Comparison of ENCODE assay signal across 18 cellular contexts in the genomic region with DNA sequence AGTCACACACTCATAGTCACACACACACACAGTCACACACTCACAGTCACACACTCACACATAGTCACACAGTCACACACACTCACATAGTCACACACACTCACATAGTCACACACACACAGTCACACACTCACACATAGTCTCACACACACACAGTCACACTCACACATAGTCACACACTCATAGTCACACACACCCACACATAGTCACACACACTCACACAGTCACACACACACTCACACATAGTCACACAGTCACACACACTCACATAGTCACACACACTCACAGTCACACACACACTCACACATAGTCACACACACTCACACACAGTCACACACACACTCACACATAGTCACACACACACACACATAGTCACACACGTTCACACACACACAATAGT. TPM values are rescaled to one million over a fixed set of nuclear protein-coding genes. Genes with fewer than 3 reads are reported as not detected.
DNase-seq lines count a peak whose midpoint lies in the region; ATAC-seq, FAIRE-seq and TF ChIP-seq lines count a peak whose summit lies in the region.
"Had no signal": no experiment of that assay in that cellular context is flagged by ENCODE, and none has a peak within 500 bp of the region (broad histone marks: within the 10 kb centered on the region; RNA-seq: fewer than 3 reads in every experiment).

No MANE protein-coding gene starts in this region.

- TF ChIP-seq RAD21 in K562 (CRISPR knock-in tag; conservative IDR thresholded peaks at IDR 0.05 in 1 of 2, IDR thresholded peaks at IDR 0.05 in 1 of 2), result no peak

- no peak for TF ChIP-seq POLR2A in K562 (conservative IDR thresholded peaks at IDR 0.05)

- no peak overlapping the region for H2AFZ ChIP-seq in K562 (ENCODE audit: low read depth, low read length)

- no peaks in the 10 kb centered on the region for H3K27me3 ChIP-seq in A673 (replicated peaks; ENCODE audit: insufficient read depth, low read depth, low read length, poor library complexity)
- no peaks in the 10 kb centered on the region; a peak in 1 of 5 replicates for H3K27me3 ChIP-seq in K562 (ENCODE audit: control insufficient read depth in 2 of 2, insufficient read depth in 2 of 2, low read length in 2 of 2)
- H3K27me3 ChIP-seq: BE2C had no signal

- no peaks in the 10 kb centered on the region for H3K36me3 Mint-ChIP-seq in nephron (ENCODE audit: low read depth)
- H3K36me3 Mint-ChIP-seq: CD4-positive, alpha-beta memory T cell; IgD-negative memory B cell had no signal

- BruUV-seq in A673 (replicated peaks; lab: Mats Ljungman, UMichigan), result no TSS peak
- no TSS peak for BruUV-seq in K562 (replicated peaks; lab: Mats Ljungman, UMichigan)

- in situ Hi-C loops in K562 (cut with MboI), result no loop called here

- no peaks in the 10 kb centered on the region for H4K20me1 ChIP-seq in K562 (replicated peaks; ENCODE audit: control insufficient read depth, insufficient read depth, low read length)

- H3K79me2 ChIP-seq in K562 (ENCODE audit: control insufficient read depth, insufficient read depth, low read length), result no peaks in the 10 kb centered on the region

- H3K27ac Mint-ChIP-seq in nephron, result peak overlapping the region in 1 of 3 experiments; percentile 0
- H3K27ac Mint-ChIP-seq: CD4-positive, alpha-beta memory T cell; IgD-negative memory B cell had no signal

- H3K4me3 Mint-ChIP-seq in nephron, result peak overlapping the region in 2 of 3 experiments; percentile 4 to 28
- H3K4me3 Mint-ChIP-seq: CD4-positive, alpha-beta memory T cell; IgD-negative memory B cell had no signal

- H3K4me3 ChIP-seq in A673 (ENCODE audit: low read depth, low read length, poor library complexity, severe bottlenecking) (peak overlapping the region; percentile 23), HEK293 (ENCODE audit: low read depth, low read length) (no peak overlapping the region), K562 (no peak overlapping the region)

- peaks cover 83% of the 10 kb centered on the region for H3K27me3 Mint-ChIP-seq in nephron (ENCODE audit: low read depth)

- DNase-seq in A673 (ENCODE audit: low spot score) (no peak), K562 (ENCODE audit: extremely low read depth in 1 of 4, low spot score in 3 of 4) (no peak), NCI-H1417 treated with DMSO at 0.1 percent for 48 hours (lab: John Stamatoyannopoulos, UW) (no peak), NCI-H2081 treated with DMSO at 0.1 percent for 48 hours (lab: John Stamatoyannopoulos, UW) (no peak)
- no peak for DNase-seq in stimulated activated CD4-positive, alpha-beta T cell treated with anti-CD3 and anti-CD28 coated beads, Interleukin-2, amount 100 ng/mL, for 48 hours
- DNase-seq: BE2C; CD4-positive, alpha-beta memory T cell; DMS79; GOT3; HCEC 1CT had no signal

- POLR2A ChIA-PET in A673 (lab: Charles Lee; ENCODE audit: low non-redundant PET) (no interaction called here), HEK293 (lab: Yijun Ruan, JAX) (no interaction called here), K562 (lab: Yijun Ruan, JAX) (no interaction called here)

- peak overlapping the region; percentile 83 for H3K27ac ChIP-seq in A673 (ENCODE audit: low read depth, low read length, poor library complexity, severe bottlenecking)
- H3K27ac ChIP-seq in HEK293 (ENCODE audit: extremely low read depth, low read depth, low read length), result no peak overlapping the region
- no peak overlapping the region; the same call in 2 of the 3 replicates for H3K27ac ChIP-seq in K562 (ENCODE audit: extremely low read depth, low read depth, low read length)
- H3K27ac ChIP-seq: C4-2B, HL-60 had no signal

- H3K4me1 Mint-ChIP-seq in nephron, result no peaks in the 10 kb centered on the region
- H3K4me1 Mint-ChIP-seq: IgD-negative memory B cell had no signal

- WGBS in K562 (ENCODE audit: insufficient coverage, low coverage, missing lambda C conversion rate), result 0% methylated on average over 1 of the region's 1 CpG

- H3K4me1 ChIP-seq in A673 (ENCODE audit: insufficient read depth, low read length, poor library complexity, severe bottlenecking), result peaks cover 74% of the 10 kb centered on the region
- H3K4me1 ChIP-seq in HEK293 (ENCODE audit: control insufficient read depth, insufficient read depth, low read length), result 0 out of 2 replicates have a peak, but pooled peaks cover 2% of the 10 kb centered on the region
- peaks cover 0 to 9% of the 10 kb centered on the region in 2 experiments; a peak in 1 of 5 replicates for H3K4me1 ChIP-seq in K562 (replicated peaks in 1 of 2; ENCODE audit: control insufficient read depth in 2 of 2, insufficient read depth in 2 of 2, low read length in 2 of 2)

- H3K9ac ChIP-seq in K562 (ENCODE audit: insufficient read depth in 1 of 2, low read depth in 2 of 2, low read length in 2 of 2), result no peak overlapping the region

- CTCF ChIA-PET in A673 (lab: Charles Lee) (no interaction called here), HEK293 (lab: Yijun Ruan, JAX) (interaction anchor here (0.6 to 0.7 kb wide), 3 partner anchors 318 to 415 kb away, joined by 3 read pairs; no protein-coding TSS in a partner anchor), K562 (lab: Yijun Ruan, JAX; ENCODE audit: low intra/inter-chr PET ratio) (no interaction called here)

- peaks cover 3% of the 10 kb centered on the region for H3K9me3 Mint-ChIP-seq in nephron

- intact Hi-C loops in A673 (cut with micrococcal nuclease; ENCODE audit: unreplicated experiment) (no loop called here), K562 (cut with micrococcal nuclease) (no loop called here)

- H3K4me2 ChIP-seq in K562 (ENCODE audit: insufficient read depth, low read length), result no peak overlapping the region

- H3K9me3 ChIP-seq in A673 (ENCODE audit: low read depth, low read length, poor library complexity, severe bottlenecking) (no peaks in the 10 kb centered on the region), HEK293 (ENCODE audit: control insufficient read depth, insufficient read depth, low read depth, low read length) (no peaks in the 10 kb centered on the region), K562 (replicated peaks; ENCODE audit: control insufficient read depth, insufficient read depth, low read depth, low read length) (no peaks in the 10 kb centered on the region)
- H3K9me3 ChIP-seq: BE2C had no signal

- no peak for ATAC-seq in K562

- TF ChIP-seq EP300 in K562 (IDR thresholded peaks at IDR 0.05; ENCODE audit: low read length), result no peak

- TF ChIP-seq CTCF in A673 (conservative IDR thresholded peaks at IDR 0.05; ENCODE audit: low read depth, low read length) (no peak), HEK293 (tag by site-specific recombination; IDR thresholded peaks at IDR 0.05) (no peak), K562 (IDR thresholded peaks at IDR 0.05 in 2 of 3, conservative IDR thresholded peaks at IDR 0.05 in 1 of 3; ENCODE audit: insufficient read depth in 2 of 3, low read depth in 1 of 3, low read length in 3 of 3) (no peak), nephron (IDR thresholded peaks at IDR 0.05; ENCODE audit: unreplicated experiment in 3 of 3) (no peak)

- no peaks in the 10 kb centered on the region for H3K9me1 ChIP-seq in K562 (ENCODE audit: control insufficient read depth, insufficient read depth, low read length)

- H3K36me3 ChIP-seq in A673 (ENCODE audit: insufficient read depth, low read length, poor library complexity, severe bottlenecking) (peaks cover 52% of the 10 kb centered on the region), HEK293 (ENCODE audit: control insufficient read depth in 2 of 2, insufficient read depth in 1 of 2, low read length in 2 of 2) (no peaks in the 10 kb centered on the region), K562 (ENCODE audit: control insufficient read depth, insufficient read depth, low read length) (no peaks in the 10 kb centered on the region)

- FAIRE-seq in K562 (lab: Jason Lieb, UNC), result peak; percentile 40
- FAIRE-seq: A204.1, GM12892, GM19239 had no signal

TF ChIP-seq in HEK293, 187 proteins besides CTCF, POLR2A, EP300 and RAD21 (continues in another document):
- TF ChIP-seq, protein P1, sequence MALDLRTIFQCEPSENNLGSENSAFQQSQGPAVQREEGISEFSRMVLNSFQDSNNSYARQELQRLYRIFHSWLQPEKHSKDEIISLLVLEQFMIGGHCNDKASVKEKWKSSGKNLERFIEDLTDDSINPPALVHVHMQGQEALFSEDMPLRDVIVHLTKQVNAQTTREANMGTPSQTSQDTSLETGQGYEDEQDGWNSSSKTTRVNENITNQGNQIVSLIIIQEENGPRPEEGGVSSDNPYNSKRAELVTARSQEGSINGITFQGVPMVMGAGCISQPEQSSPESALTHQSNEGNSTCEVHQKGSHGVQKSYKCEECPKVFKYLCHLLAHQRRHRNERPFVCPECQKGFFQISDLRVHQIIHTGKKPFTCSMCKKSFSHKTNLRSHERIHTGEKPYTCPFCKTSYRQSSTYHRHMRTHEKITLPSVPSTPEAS (tag by site-specific recombination; IDR thresholded peaks at IDR 0.05), result peak; percentile 73

TF ChIP-seq in K562, 482 proteins besides CTCF, POLR2A, EP300 and RAD21 (continues in another document):
- TF ChIP-seq, protein P2, sequence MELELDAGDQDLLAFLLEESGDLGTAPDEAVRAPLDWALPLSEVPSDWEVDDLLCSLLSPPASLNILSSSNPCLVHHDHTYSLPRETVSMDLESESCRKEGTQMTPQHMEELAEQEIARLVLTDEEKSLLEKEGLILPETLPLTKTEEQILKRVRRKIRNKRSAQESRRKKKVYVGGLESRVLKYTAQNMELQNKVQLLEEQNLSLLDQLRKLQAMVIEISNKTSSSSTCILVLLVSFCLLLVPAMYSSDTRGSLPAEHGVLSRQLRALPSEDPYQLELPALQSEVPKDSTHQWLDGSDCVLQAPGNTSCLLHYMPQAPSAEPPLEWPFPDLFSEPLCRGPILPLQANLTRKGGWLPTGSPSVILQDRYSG (tag; conservative IDR thresholded peaks at IDR 0.05; ENCODE audit: low read depth), result no peak
- TF ChIP-seq MYC (IDR thresholded peaks at IDR 0.05; ENCODE audit: low read depth, low read length) (no peak), MYC (CRISPR knock-in tag; IDR thresholded peaks at IDR 0.05; ENCODE audit: borderline replicate concordance, low read depth) (no peak)

RNA-seq across cellular contexts. Expression of a gene that starts 4.1 kb away (rescaled TPM):
- total RNA-seq in A673 (2021) (278 and 308 TPM in 2 replicates), K562 (2014; rRNA removed) (not detected in 2 replicates), K562 (2014; rRNA removed; fragmentation: Illumina TruSeq; extraction: Trizol) (not detected in 2 replicates), K562 (2015; rRNA removed; fragmentation: Illumina TruSeq; extraction: Trizol) (not detected in 2 replicates), K562 (2021) (not detected in 2 replicates)
- not detected in 2 replicates for total RNA-seq in K562 (2011; cell fraction: chromatin; rRNA removed; ENCODE audit: low replicate concordance)
- total RNA-seq in K562 (2011; cell fraction: nucleolus; rRNA removed), result not detected in 2 replicates
- total RNA-seq in K562 (2011; cell fraction: nucleoplasm; rRNA removed), result not detected in 2 replicates
- polyA plus RNA-seq in K562 (2011; rRNA removed) (not detected in 2 replicates), K562 (2014; fragmentation: Illumina TruSeq; extraction: Trizol) (not detected in 2 replicates), K562 (2014; fragmentation: Nextera tagmentation; extraction: Ambion mirVana) (not detected), K562 (2014; rRNA removed) (not detected in 2 replicates)
- polyA plus RNA-seq in K562 (2011; cell fraction: cytosol; rRNA removed), result not detected in 2 replicates
- polyA plus RNA-seq in K562 (2011; cell fraction: nucleus; rRNA removed), result not detected in 2 replicates
- polyA plus RNA-seq in K562 (2012), result not detected in 2 replicates
- polyA minus RNA-seq in K562 (2011; rRNA and poly(A)+ RNA removed), result not detected in 2 replicates
- not detected in 2 replicates for polyA minus RNA-seq in K562 (2011; cell fraction: cytosol; rRNA and poly(A)+ RNA removed)
- not detected in 2 replicates for polyA minus RNA-seq in K562 (2011; cell fraction: nucleus; rRNA and poly(A)+ RNA removed)
- total RNA-seq: CD4-positive, alpha-beta memory T cell had no signal
- polyA plus RNA-seq: CD4-positive, alpha-beta memory T cell had no signal

Comparison
In these comparisons a context has a peak if more than half of its experiments do, and no peak if none do; other contexts are left out.
1. RNA of a gene that starts 4.1 kb away (total RNA-seq): 278 to 308 TPM in A673; not detected in K562; every median in the first group is over 100 times any median in the second.